Comparison of ENCODE assay signal across 8 cellular contexts in the genomic region with DNA sequence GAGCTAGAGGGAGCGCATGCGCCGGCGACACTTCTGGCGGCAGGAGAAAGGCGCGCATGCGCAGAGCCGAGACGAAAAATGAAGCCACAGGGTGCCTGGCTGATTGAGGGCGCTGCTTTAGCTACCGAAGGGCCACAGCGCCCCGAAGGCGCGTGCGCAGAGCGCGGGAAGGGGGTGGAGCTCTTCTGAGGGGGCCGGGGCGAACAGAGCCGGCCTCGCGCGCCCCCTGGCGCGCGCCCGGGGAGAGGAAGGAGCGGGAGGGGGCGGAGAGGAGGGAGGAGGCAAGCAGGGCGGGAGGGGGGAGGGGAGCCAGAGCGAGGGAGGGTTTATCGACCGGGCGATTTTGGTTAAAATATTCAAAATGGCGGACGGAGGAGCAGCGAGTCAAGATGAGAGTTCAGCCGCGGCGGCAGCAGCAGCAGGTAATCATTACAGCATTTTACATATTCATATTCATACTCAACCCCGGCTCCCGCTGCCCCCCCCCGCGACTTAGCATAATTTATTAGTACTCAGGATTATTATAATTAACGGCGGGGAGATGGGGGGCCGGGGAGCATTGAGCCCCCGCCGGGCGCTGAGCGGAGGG. TPM values are rescaled to one million over a fixed set of nuclear protein-coding genes. Genes with fewer than 3 reads are reported as not detected.
DNase-seq lines count a peak whose midpoint lies in the region; ATAC-seq and TF ChIP-seq lines count a peak whose summit lies in the region.

A gene (plus strand): TSS at position 350 of the 589 bp plus-strand sequence. CDS start 12 bp downstream, at position 362.

- no peak within 1 kb of the TSS for H3K23ac ChIP-seq in H9 (ENCODE audit: insufficient read length, low read depth, low read length)

- peak within 1 kb of the TSS; percentile 100 for H3K18ac ChIP-seq in H9 (ENCODE audit: insufficient read length, low read depth, low read length)

- peaks cover 2 to 4% (median 2%) of the 10 kb centered on the region in 3 experiments; a peak in 3 of 7 replicates for H3K36me3 Mint-ChIP-seq in H9 (ENCODE audit: insufficient read depth in 1 of 3, low read depth in 3 of 3)
- H3K36me3 Mint-ChIP-seq in nephron progenitor cell (ENCODE audit: low read depth), result peaks cover 7% of the 10 kb centered on the region

- no peak within 1 kb of the TSS for H4K8ac ChIP-seq in H9 (replicated peaks; ENCODE audit: insufficient read length, low read depth, low read length)

- H3K79me1 ChIP-seq in H9 (ENCODE audit: insufficient read depth, low read depth, low read length, poor library complexity, severe bottlenecking), result no peaks in the 10 kb centered on the region

- peak within 1 kb of the TSS; percentile 75 for H3K56ac ChIP-seq in H9 (ENCODE audit: insufficient read length, low read depth, low read length)

- no peaks in the 10 kb centered on the region; the same call in 1 of the 2 replicates for H3K4me1 ChIP-seq in H9 (ENCODE audit: insufficient read depth, low read length)

- peak within 1 kb of the TSS; percentile 67 for H4K91ac ChIP-seq in H9 (ENCODE audit: insufficient read length, low read depth, low read length)

- ATAC-seq in stimulated activated naive CD8-positive, alpha-beta T cell treated with anti-CD3 and anti-CD28 coated beads, Interleukin-15, amount 100 ng/mL, for 72 hours, result peak; percentile 73

- H4K20me1 ChIP-seq in H9 (ENCODE audit: control insufficient read depth, insufficient read depth, insufficient read length), result no peaks in the 10 kb centered on the region

- peaks cover 42 to 43% of the 10 kb centered on the region in 2 experiments for H3K4me1 Mint-ChIP-seq in H9
- H3K4me1 Mint-ChIP-seq in nephron progenitor cell, result peaks cover 46% of the 10 kb centered on the region
- H3K4me1 Mint-ChIP-seq in stimulated activated naive CD8-positive, alpha-beta T cell treated with anti-CD3 and anti-CD28 coated beads, Interleukin-15, amount 100 ng/mL, for 72 hours, result peaks cover 43% of the 10 kb centered on the region

- DNase-seq in G401 (ENCODE audit: low spot score), result peak; percentile 97
- peak; percentile 97 for DNase-seq in H9
- peak; percentile 98 for DNase-seq in M059J (ENCODE audit: low read depth)
- peak; percentile 97 for DNase-seq in SHP77 treated with DMSO at 0.1 percent for 48 hours (lab: John Stamatoyannopoulos, UW)
- DNase-seq in activated effector memory CD4-positive, alpha-beta T cell treated with anti-CD3 and anti-CD28 coated beads, Interleukin-2, amount 50 U/mL, for 16 hours, result peak; percentile 100
- DNase-seq in fibroblast of the conjunctiva (ENCODE audit: low read depth), result peak; percentile 97
- DNase-seq in nephron progenitor cell, result peak; percentile 99
- DNase-seq in stimulated activated naive CD8-positive, alpha-beta T cell treated with anti-CD3 and anti-CD28 coated beads, Interleukin-15, amount 100 ng/mL, for 72 hours, result peak; percentile 98 to 99

- H3K27ac ChIP-seq in H9 (ENCODE audit: insufficient read length, low read depth, low read length), result peak within 1 kb of the TSS; percentile 97

- H3K9me3 Mint-ChIP-seq in H9 (peaks cover 6 to 8% of the 10 kb centered on the region in 2 experiments; a peak in 4 of 5 replicates), nephron progenitor cell (peaks cover 11% of the 10 kb centered on the region)
- H3K9me3 Mint-ChIP-seq in stimulated activated naive CD8-positive, alpha-beta T cell treated with anti-CD3 and anti-CD28 coated beads, Interleukin-15, amount 100 ng/mL, for 72 hours, result peaks cover 4 to 7% of the 10 kb centered on the region in 2 donors

- in situ Hi-C loops in G401 (cut with HindIII; ENCODE audit: low sequenced_read_pairs), result no loop called here

- H2AFZ ChIP-seq in H9 (ENCODE audit: low read length), result no peak within 1 kb of the TSS

- no peak within 1 kb of the TSS for H2BK20ac ChIP-seq in H9 (ENCODE audit: low read depth, low read length, poor library complexity, severe bottlenecking)

- H2AK5ac ChIP-seq in H9 (ENCODE audit: insufficient read length, low read length), result no peak within 1 kb of the TSS

- H3K14ac ChIP-seq in H9 (ENCODE audit: insufficient read depth, low read length), result peak within 1 kb of the TSS; percentile 100

- H3T11ph ChIP-seq in H9 (ENCODE audit: low read length), result peak within 1 kb of the TSS; percentile 99

- H3K27me3 Mint-ChIP-seq in H9 (ENCODE audit: low read depth) (no peaks in the 10 kb centered on the region; the same call in 1 of the 2 replicates), nephron progenitor cell (ENCODE audit: low read depth, poor library complexity) (no peaks in the 10 kb centered on the region)
- no peaks in the 10 kb centered on the region for H3K27me3 Mint-ChIP-seq in stimulated activated naive CD8-positive, alpha-beta T cell treated with anti-CD3 and anti-CD28 coated beads, Interleukin-15, amount 100 ng/mL, for 72 hours

- peak within 1 kb of the TSS; percentile 99 for H4K5ac ChIP-seq in H9 (ENCODE audit: insufficient read length, low read depth, low read length)

- H2BK15ac ChIP-seq in H9 (ENCODE audit: low read depth, low read length), result no peak within 1 kb of the TSS

- no CpG with 5 or more reads among the region's 53 CpGs for WGBS in H9 (ENCODE audit: extremely low coverage, insufficient read length, low lambda C conversion rate)

- H3K27me3 ChIP-seq in H9 (ENCODE audit: insufficient read depth, low read length), result no peaks in the 10 kb centered on the region

- H3K4me3 Mint-ChIP-seq in H9 (peak within 1 kb of the TSS; percentile 86 to 90), nephron progenitor cell (peak within 1 kb of the TSS; percentile 97)
- H3K4me3 Mint-ChIP-seq in stimulated activated naive CD8-positive, alpha-beta T cell treated with anti-CD3 and anti-CD28 coated beads, Interleukin-15, amount 100 ng/mL, for 72 hours, result peak within 1 kb of the TSS; percentile 92 to 94

- H3K9me3 ChIP-seq in H9 (ENCODE audit: control insufficient read depth, low read depth, low read length), result no peaks in the 10 kb centered on the region

- H3K27ac Mint-ChIP-seq in H9 (peak within 1 kb of the TSS; percentile 100), nephron progenitor cell (peak within 1 kb of the TSS; percentile 95)
- peak within 1 kb of the TSS; percentile 98 to 100 for H3K27ac Mint-ChIP-seq in stimulated activated naive CD8-positive, alpha-beta T cell treated with anti-CD3 and anti-CD28 coated beads, Interleukin-15, amount 100 ng/mL, for 72 hours

- peak within 1 kb of the TSS; percentile 93 for H2BK120ac ChIP-seq in H9 (ENCODE audit: low read depth, low read length, poor library complexity, severe bottlenecking)

- TF ChIP-seq CTCF in H9 (conservative IDR thresholded peaks at IDR 0.05) (peak; percentile 54), nephron progenitor cell (IDR thresholded peaks at IDR 0.05) (peak; percentile 36)

- H2BK5ac ChIP-seq in H9 (ENCODE audit: insufficient read length, low read length), result peak within 1 kb of the TSS; percentile 93

- peak within 1 kb of the TSS; percentile 100 for H2BK12ac ChIP-seq in H9 (ENCODE audit: insufficient read length, low read depth, low read length)

- peak within 1 kb of the TSS; percentile 95; the same call in 1 of the 2 replicates for H3K4ac ChIP-seq in H9 (ENCODE audit: low read depth, low read length)

- H3K4me2 ChIP-seq in H9 (ENCODE audit: insufficient read depth, insufficient read length, low read length), result peak within 1 kb of the TSS; percentile 77

- peaks cover 24% of the 10 kb centered on the region; the same call in 1 of the 2 replicates for H3K79me2 ChIP-seq in H9 (ENCODE audit: insufficient read depth, low read length)

- H3K9ac ChIP-seq in H9 (ENCODE audit: extremely low read depth, insufficient read length, low read length), result peak within 1 kb of the TSS; percentile 98

- H3K23me2 ChIP-seq in H9 (ENCODE audit: insufficient read length, low read depth, low read length, poor library complexity, severe bottlenecking), result peaks cover 3% of the 10 kb centered on the region

RNA-seq across cellular contexts. Expression of the gene that starts here (rescaled TPM):
- 11.3 and 19.0 TPM in 2 replicates for total RNA-seq in G401 (2014; rRNA removed; shearing (Covaris generic))
- 54.8 and 62.5 TPM in 2 replicates for total RNA-seq in H9 (2021)
- 5.5 and 6.2 TPM in 2 replicates for total RNA-seq in M059J (2014; rRNA removed; shearing (Covaris generic))

Comparison
In these comparisons a context has a peak if more than half of its experiments do, and no peak if none do; other contexts are left out.
1. Peak in every context shown above with its lines: DNase-seq, ATAC-seq and H3K27ac ChIP-seq.